Comparison of ENCODE assay signal across 8 cellular contexts in genomic region chr2:46306320-46306719, GRCh38. TPM values are rescaled to one million over a fixed set of nuclear protein-coding genes. Genes with fewer than 3 reads are reported as not detected.
A peak's percentile ranks its signal among the peaks of the same experiment; 100 is the strongest.
DNase-seq lines count a peak whose midpoint lies in the region; ATAC-seq and TF ChIP-seq lines count a peak whose summit lies in the region.

No MANE protein-coding gene starts in this region.

- H3K4me1 Mint-ChIP-seq in naive thymus-derived CD4-positive, alpha-beta T cell, result peaks cover 18 to 42% (median 39%) of the 10 kb centered on the region in 7 donors

- peaks cover 89% of the 10 kb centered on the region for H3K4me1 ChIP-seq in mucosa of stomach (ENCODE audit: control insufficient read depth, insufficient read depth, low read length)
- peaks cover 16 to 22% of the 10 kb centered on the region in 2 donors for H3K4me1 ChIP-seq in naive thymus-derived CD4-positive, alpha-beta T cell (ENCODE audit: control insufficient read depth in 2 of 2, insufficient read depth in 2 of 2, low read length in 2 of 2)
- peaks cover 17% of the 10 kb centered on the region for H3K4me1 ChIP-seq in effector memory CD4-positive, alpha-beta T cell (ENCODE audit: control insufficient read depth, insufficient read depth, low read length, poor library complexity, severe bottlenecking)

- no peak overlapping the region for H3K27ac Mint-ChIP-seq in naive thymus-derived CD4-positive, alpha-beta T cell

- H3K4me3 Mint-ChIP-seq in naive thymus-derived CD4-positive, alpha-beta T cell, result no peak overlapping the region

- no peak for TF ChIP-seq CTCF in coronary artery (IDR thresholded peaks at IDR 0.05)

- intact Hi-C loops in naive thymus-derived CD4-positive, alpha-beta T cell (cut with micrococcal nuclease), result no loop called here

- POLR2A ChIA-PET in naive thymus-derived CD4-positive, alpha-beta T cell (lab: Charles Lee), result no interaction called here

- peaks cover 34 to 78% (median 58%) of the 10 kb centered on the region in 5 donors for H3K27me3 Mint-ChIP-seq in naive thymus-derived CD4-positive, alpha-beta T cell

- DNase-seq in DMS153 treated with DMSO at 0.1 percent for 48 hours (lab: John Stamatoyannopoulos, UW; ENCODE audit: unreplicated experiment) (peak; percentile 98), NCI-H2081 (lab: John Stamatoyannopoulos, UW) (peak; percentile 74 to 92), coronary artery (ENCODE audit: low spot score) (no peak)
- no peak for DNase-seq in stimulated activated CD4-positive, alpha-beta T cell treated with anti-CD3 and anti-CD28 coated beads, Interleukin-1b, Interleukin-23, amount 100 ng/mL, for 48 hours
- DNase-seq in naive thymus-derived CD4-positive, alpha-beta T cell, result no peak
- no peak for DNase-seq in effector memory CD4-positive, alpha-beta T cell

- peak overlapping the region; percentile 2 for H3K4me3 ChIP-seq in coronary artery
- H3K4me3 ChIP-seq in mucosa of stomach (ENCODE audit: low read length), result no peak overlapping the region
- H3K4me3 ChIP-seq in naive thymus-derived CD4-positive, alpha-beta T cell (ENCODE audit: low read length), result no peak overlapping the region
- H3K4me3 ChIP-seq in effector memory CD4-positive, alpha-beta T cell (ENCODE audit: insufficient read depth, low read depth, low read length, poor library complexity, severe bottlenecking), result no peak overlapping the region

- H3K36me3 ChIP-seq in mucosa of stomach (ENCODE audit: control insufficient read depth, insufficient read depth, low read length), result no peaks in the 10 kb centered on the region
- no peaks in the 10 kb centered on the region for H3K36me3 ChIP-seq in naive thymus-derived CD4-positive, alpha-beta T cell (ENCODE audit: control insufficient read depth in 2 of 3, insufficient read depth in 3 of 3, low read length in 3 of 3)
- no peaks in the 10 kb centered on the region for H3K36me3 ChIP-seq in effector memory CD4-positive, alpha-beta T cell (ENCODE audit: control insufficient read depth, insufficient read depth, low read length)

- H3K9me3 Mint-ChIP-seq in naive thymus-derived CD4-positive, alpha-beta T cell, result peaks cover 0 to 7% (median 0%) of the 10 kb centered on the region in 11 donors

- CTCF ChIA-PET in naive thymus-derived CD4-positive, alpha-beta T cell (lab: Charles Lee), result no interaction called here

- H3K9ac ChIP-seq in mucosa of stomach (ENCODE audit: low read length), result peak overlapping the region; percentile 36

- ATAC-seq in naive thymus-derived CD4-positive, alpha-beta T cell, result no peak
- no peak for ATAC-seq in GM19463 (IDR thresholded peaks at IDR 0.05; ENCODE audit: unreplicated experiment)

- no peaks in the 10 kb centered on the region for H3K27me3 ChIP-seq in mucosa of stomach (ENCODE audit: control insufficient read depth, insufficient read depth, low read length)
- peaks cover 0 to 6% of the 10 kb centered on the region in 2 donors for H3K27me3 ChIP-seq in naive thymus-derived CD4-positive, alpha-beta T cell (ENCODE audit: control insufficient read depth in 2 of 2, insufficient read depth in 2 of 2, low read length in 2 of 2)
- no peaks in the 10 kb centered on the region for H3K27me3 ChIP-seq in effector memory CD4-positive, alpha-beta T cell (replicated peaks; ENCODE audit: control insufficient read depth, insufficient read depth, low read length, poor library complexity, severe bottlenecking)

- no peaks in the 10 kb centered on the region for H3K9me3 ChIP-seq in mucosa of stomach (ENCODE audit: control insufficient read depth, low read length)
- H3K9me3 ChIP-seq in naive thymus-derived CD4-positive, alpha-beta T cell (ENCODE audit: control insufficient read depth in 2 of 3, low read length in 3 of 3), result no peaks in the 10 kb centered on the region
- H3K9me3 ChIP-seq in effector memory CD4-positive, alpha-beta T cell (ENCODE audit: control insufficient read depth, low read length), result no peaks in the 10 kb centered on the region

- H3K36me3 Mint-ChIP-seq in naive thymus-derived CD4-positive, alpha-beta T cell, result peaks cover 0 to 14% (median 0%) of the 10 kb centered on the region in 5 donors

- peak overlapping the region; percentile 79 to 88 for H3K27ac ChIP-seq in coronary artery
- H3K27ac ChIP-seq in naive thymus-derived CD4-positive, alpha-beta T cell (ENCODE audit: low read depth, low read length), result no peak overlapping the region
- H3K27ac ChIP-seq in effector memory CD4-positive, alpha-beta T cell (ENCODE audit: insufficient read depth, low read length, poor library complexity, severe bottlenecking), result no peak overlapping the region

RNA-seq across cellular contexts. Expression of gene EPAS1, which starts 9.1 kb away (rescaled TPM):
- total RNA-seq in naive thymus-derived CD4-positive, alpha-beta T cell, result 10 to 100 TPM in 2 of 5 experiments, 1 to 10 TPM in 3; 1.6 to 17.0 (median 6.4) TPM
- under 1 TPM in 1 of 2 donors, not detected in 1; 0.18 TPM for polyA plus RNA-seq in naive thymus-derived CD4-positive, alpha-beta T cell

Comparison
In these comparisons a context has a peak if more than half of its experiments do, and no peak if none do; other contexts are left out.
1. DNase-seq: peak in DMS153 treated with DMSO at 0.1 percent for 48 hours (single experiment) and NCI-H2081 (2 of 2); none in coronary artery (single experiment), stimulated activated CD4-positive, alpha-beta T cell treated with anti-CD3 and anti-CD28 coated beads, Interleukin-1b, Interleukin-23, amount 100 ng/mL, for 48 hours (single experiment), naive thymus-derived CD4-positive, alpha-beta T cell (0 of 9) and effector memory CD4-positive, alpha-beta T cell (0 of 3).
2. H3K27ac ChIP-seq: peak in coronary artery (2 of 2); none in naive thymus-derived CD4-positive, alpha-beta T cell (single experiment) and effector memory CD4-positive, alpha-beta T cell (single experiment).